Comparison of ENCODE assay signal across 8 cellular contexts in the genomic region with DNA sequence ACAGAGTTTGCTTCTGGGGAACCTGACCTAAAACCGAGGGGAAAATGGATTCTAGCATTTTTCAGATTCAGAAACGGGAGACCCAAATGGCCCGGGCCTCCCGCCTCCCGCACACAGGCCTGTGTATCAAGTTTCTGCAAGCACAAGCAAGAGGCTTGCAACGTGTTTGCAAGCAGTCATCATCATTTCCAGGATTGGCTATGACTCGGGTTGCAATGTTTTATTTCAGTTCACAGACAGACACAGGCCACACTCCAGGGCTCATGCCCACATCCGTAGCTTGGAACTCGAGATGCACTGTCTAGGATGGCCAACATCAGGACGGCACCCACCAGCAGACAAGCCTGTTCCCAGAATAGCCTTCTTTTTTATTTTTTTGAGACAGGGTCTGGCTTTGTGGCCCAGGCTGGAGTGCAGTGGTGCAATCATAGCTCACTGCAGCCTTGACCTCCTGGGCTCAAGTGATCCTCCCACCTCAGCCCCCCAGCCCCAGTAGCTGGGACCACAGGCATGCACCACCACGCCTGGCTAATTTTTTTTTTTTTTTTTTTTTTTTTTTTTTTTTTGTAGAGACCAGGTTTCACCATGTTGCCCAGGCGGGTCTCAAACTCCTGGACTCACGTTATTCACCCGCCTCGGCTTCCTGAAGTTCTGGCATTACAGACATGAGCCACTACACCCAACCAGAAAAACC.
DNase-seq lines count a peak whose midpoint lies in the region; ATAC-seq and TF ChIP-seq lines count a peak whose summit lies in the region.

No MANE protein-coding gene starts in this region.

- CTCF ChIA-PET in Calu3 (lab: Charles Lee): interaction anchor here (0.6 to 2.5 kb wide), 2 partner anchors 17 to 135 kb away, joined by 3 to 16 read pairs; no protein-coding TSS in a partner anchor

- WGBS in heart left ventricle, 4 donors: 59 to 64% (median 63%) methylated on average over 15 of the region's 15 CpGs

- peak overlapping the region in 11 of 12 donors; percentile 54 to 82 (median 73) for H3K27ac ChIP-seq in heart left ventricle

- H3K9me3 Mint-ChIP-seq in Calu3 (ENCODE audit: low read depth, unreplicated experiment) (no peaks in the 10 kb centered on the region), progenitor cell of endocrine pancreas (ENCODE audit: low read depth) (no peaks in the 10 kb centered on the region)

- peaks cover 0 to 20% (median 9%) of the 10 kb centered on the region in 12 donors for H3K4me1 ChIP-seq in heart left ventricle

- H3K4me3 Mint-ChIP-seq in Calu3 (ENCODE audit: low read depth, unreplicated experiment) (peak overlapping the region; percentile 62), progenitor cell of endocrine pancreas (ENCODE audit: low read depth) (no peak overlapping the region)

- H3K36me3 ChIP-seq in heart left ventricle: no peaks in the 10 kb centered on the region

- H3K9me3 ChIP-seq in heart left ventricle: no peaks in the 10 kb centered on the region

- BruUV-seq in Calu3 (replicated peaks; lab: Mats Ljungman, UMichigan): no TSS peak

- intact Hi-C loops in Calu3 (cut with micrococcal nuclease; ENCODE audit: unreplicated experiment) (loop anchor here (10.0 kb wide), 1 partner anchor 141 kb away; no protein-coding TSS in a partner anchor), heart left ventricle (cut with DNase I) (loop anchor here in 6 of 10 donors (2.0 to 10.0 kb wide), 5 partner anchors 13 to 268 kb away; partner anchors contain the start of gene RADIL (in 1 of the 6))

- H3K4me1 Mint-ChIP-seq in Calu3 (ENCODE audit: low read depth, unreplicated experiment) (peaks cover 22% of the 10 kb centered on the region), progenitor cell of endocrine pancreas (ENCODE audit: low read depth) (peaks cover 9% of the 10 kb centered on the region)

- H3K4me3 ChIP-seq in heart left ventricle: peak overlapping the region in 11 of 12 donors; percentile 22 to 54 (median 38)

- H3K36me3 Mint-ChIP-seq in Calu3 (ENCODE audit: insufficient read depth, unreplicated experiment) (peaks cover 4% of the 10 kb centered on the region), progenitor cell of endocrine pancreas (ENCODE audit: insufficient read depth) (no peaks in the 10 kb centered on the region)

- DNase-seq in Calu3 (no peak), UCSD-AML1 (lab: John Stamatoyannopoulos, UW; ENCODE audit: unreplicated experiment) (peak; percentile 30), heart left ventricle (peak in 1 of 5 donors; percentile 49), progenitor cell of endocrine pancreas (ENCODE audit: low spot score, unreplicated experiment) (no peak), NCI-H1417 treated with DMSO at 0.1 percent for 48 hours (lab: John Stamatoyannopoulos, UW) (no peak)

- ATAC-seq in heart left ventricle (peak; percentile 10 to 49 (median 34)), HG03571 (IDR thresholded peaks at IDR 0.05; ENCODE audit: unreplicated experiment) (no peak), HG02884 (IDR thresholded peaks at IDR 0.05; ENCODE audit: unreplicated experiment) (no peak), GM18873 (IDR thresholded peaks at IDR 0.05; ENCODE audit: low FRiP score, unreplicated experiment) (no peak)

- TF ChIP-seq POLR2A in heart left ventricle (IDR thresholded peaks at IDR 0.05): no peak

- TF ChIP-seq CTCF in Calu3 (IDR thresholded peaks at IDR 0.05; ENCODE audit: unreplicated experiment): no peak
- TF ChIP-seq CTCF in heart left ventricle (IDR thresholded peaks at IDR 0.05): no peak
- TF ChIP-seq CTCF in progenitor cell of endocrine pancreas (IDR thresholded peaks at IDR 0.05; ENCODE audit: unreplicated experiment): no peak

- H3K27me3 Mint-ChIP-seq in Calu3 (ENCODE audit: unreplicated experiment) (no peaks in the 10 kb centered on the region), progenitor cell of endocrine pancreas (no peaks in the 10 kb centered on the region)

- H3K27ac Mint-ChIP-seq in Calu3 (ENCODE audit: unreplicated experiment): no peak overlapping the region
- H3K27ac Mint-ChIP-seq in progenitor cell of endocrine pancreas: peak overlapping the region; percentile 73

- H3K27me3 ChIP-seq in heart left ventricle: no peaks in the 10 kb centered on the region

Comparison
In these comparisons a context has a peak if more than half of its experiments do, and no peak if none do; other contexts are left out.
1. ATAC-seq: peak in heart left ventricle (4 of 4); none in HG03571 (single experiment), HG02884 (single experiment) and GM18873 (single experiment).